In the genomic region with DNA sequence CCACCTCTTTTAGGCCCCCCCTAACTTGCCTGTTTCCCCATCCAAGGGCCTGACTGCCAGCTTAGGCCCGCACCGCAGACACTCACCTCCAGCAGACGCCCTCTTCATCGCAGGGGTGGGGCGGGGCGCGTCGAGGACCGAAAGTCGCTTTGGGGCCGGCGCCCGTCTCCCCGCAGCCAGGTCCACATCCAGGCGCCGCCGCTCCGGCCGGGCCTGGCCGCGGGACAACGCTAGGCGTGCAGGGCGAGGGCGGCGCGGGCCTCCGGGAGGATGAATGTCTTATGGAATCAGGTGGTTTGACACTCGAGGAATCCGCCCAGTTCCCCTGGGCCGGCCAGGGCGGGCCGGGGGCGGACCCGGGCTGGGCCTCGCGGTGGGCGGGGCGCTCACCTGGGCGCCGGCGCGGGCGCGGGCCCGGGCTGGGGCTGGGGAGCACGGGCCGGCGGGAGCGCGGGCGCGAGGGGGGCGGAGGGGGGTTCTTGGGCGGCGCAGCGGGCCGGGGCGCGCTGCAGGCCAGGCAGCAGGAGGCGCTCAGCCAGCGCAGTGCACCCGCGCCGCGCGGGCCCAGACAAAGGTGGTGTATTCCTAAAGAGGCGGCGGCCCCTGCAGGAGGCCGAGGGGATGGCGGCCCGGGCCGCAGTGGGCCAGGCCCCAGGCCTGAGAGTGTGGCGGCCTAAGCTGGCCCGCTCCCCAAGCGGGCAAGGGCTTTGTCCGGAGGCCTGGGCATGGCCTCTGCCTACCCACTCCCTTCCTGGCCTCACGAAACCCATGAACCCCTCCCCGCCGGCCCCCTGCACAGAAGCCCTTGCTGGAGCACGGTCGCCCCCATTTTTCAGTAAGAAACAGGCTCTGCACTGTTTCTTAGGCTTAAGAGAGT, we compare ENCODE assay signal across 8 cellular contexts.
DNase-seq lines count a peak whose midpoint lies in the region; ATAC-seq and TF ChIP-seq lines count a peak whose summit lies in the region.

No MANE protein-coding gene starts in this region.

- no peaks in the 10 kb centered on the region for H3K9me3 ChIP-seq in DND-41 (ENCODE audit: insufficient read depth, low read length, severe bottlenecking)
- no peaks in the 10 kb centered on the region for H3K9me3 ChIP-seq in neural progenitor cell (ENCODE audit: low read depth)
- H3K9me3 ChIP-seq in upper lobe of left lung, result no peaks in the 10 kb centered on the region

- ATAC-seq in DND-41 (ENCODE audit: insufficient read depth, low read depth), result no peak
- peak; percentile 84 for ATAC-seq in HG02759 (IDR thresholded peaks at IDR 0.05; ENCODE audit: unreplicated experiment)
- peak; percentile 86 to 89 for ATAC-seq in activated T-cell treated with anti-CD3 and anti-CD28 coated beads, Interleukin-2, amount 50 U/mL, for 72 hours (replicated peaks in 1 of 2)
- peak; percentile 87 for ATAC-seq in foreskin keratinocyte
- ATAC-seq in upper lobe of left lung (ENCODE audit: low FRiP score in 2 of 2), result peak; percentile 44 to 50
- ATAC-seq in HG02623 (IDR thresholded peaks at IDR 0.05; ENCODE audit: unreplicated experiment), result no peak

- H3K36me3 Mint-ChIP-seq in activated T-cell treated with anti-CD3 and anti-CD28 coated beads, Interleukin-2, amount 50 U/mL, for 72 hours (ENCODE audit: insufficient read depth in 2 of 2), result no peaks in the 10 kb centered on the region
- no peaks in the 10 kb centered on the region for H3K36me3 Mint-ChIP-seq in neural progenitor cell

- WGBS in upper lobe of left lung, 2 donors, result 12 to 40% methylated on average over 1 to 62 of the region's 82 CpGs

- no peaks in the 10 kb centered on the region for H3K79me2 ChIP-seq in DND-41 (ENCODE audit: insufficient read depth, low read length)
- H3K79me2 ChIP-seq in neural progenitor cell (ENCODE audit: low read depth), result no peaks in the 10 kb centered on the region

- H3K27ac ChIP-seq in DND-41 (ENCODE audit: low read length) (no peak overlapping the region), foreskin keratinocyte (no peak overlapping the region), neural progenitor cell (no peak overlapping the region), upper lobe of left lung (no peak overlapping the region)

- H3K36me3 ChIP-seq in DND-41 (ENCODE audit: insufficient read depth, low read length) (no peaks in the 10 kb centered on the region), neural progenitor cell (no peaks in the 10 kb centered on the region), upper lobe of left lung (no peaks in the 10 kb centered on the region)

- no peak overlapping the region for H3K27ac Mint-ChIP-seq in activated T-cell treated with anti-CD3 and anti-CD28 coated beads, Interleukin-2, amount 50 U/mL, for 72 hours
- peak overlapping the region; percentile 83 for H3K27ac Mint-ChIP-seq in neural progenitor cell

- no peak for DNase-seq in DND-41
- DNase-seq in NCI-H510A treated with DMSO at 0.1 percent for 48 hours (lab: John Stamatoyannopoulos, UW), result peak; percentile 66
- peak; percentile 68 to 71 for DNase-seq in activated T-cell treated with anti-CD3 and anti-CD28 coated beads, Interleukin-2, amount 50 U/mL, for 72 hours
- DNase-seq in foreskin keratinocyte, result peak; percentile 31 to 65
- DNase-seq in neural progenitor cell (ENCODE audit: low spot score), result peak; percentile 93
- DNase-seq in upper lobe of left lung, result peak; percentile 77 to 94

- peak; percentile 19 for TF ChIP-seq CTCF in DND-41 (IDR thresholded peaks at IDR 0.05; ENCODE audit: borderline replicate concordance, extremely low read depth, low read length, poor library complexity, severe bottlenecking)
- TF ChIP-seq CTCF in foreskin keratinocyte (conservative IDR thresholded peaks at IDR 0.05), result peak; percentile 90
- peak; percentile 62 for TF ChIP-seq CTCF in neural progenitor cell (IDR thresholded peaks at IDR 0.05)
- TF ChIP-seq CTCF in upper lobe of left lung (IDR thresholded peaks at IDR 0.05), result peak; percentile 47 to 82 (median 62)

- no peaks in the 10 kb centered on the region for H3K4me1 Mint-ChIP-seq in activated T-cell treated with anti-CD3 and anti-CD28 coated beads, Interleukin-2, amount 50 U/mL, for 72 hours (ENCODE audit: low read depth)
- peaks cover 26% of the 10 kb centered on the region for H3K4me1 Mint-ChIP-seq in neural progenitor cell

- H3K27me3 ChIP-seq in DND-41 (ENCODE audit: insufficient read depth, low read length, poor library complexity) (no peaks in the 10 kb centered on the region), foreskin keratinocyte (peaks cover under 1% of the 10 kb centered on the region), neural progenitor cell (no peaks in the 10 kb centered on the region), upper lobe of left lung (no peaks in the 10 kb centered on the region)

- H2AFZ ChIP-seq in DND-41 (ENCODE audit: low read depth, low read length), result no peak overlapping the region
- H2AFZ ChIP-seq in neural progenitor cell (replicated peaks), result peak overlapping the region; percentile 93

- H3K9ac ChIP-seq in DND-41 (ENCODE audit: low read depth, low read length) (no peak overlapping the region), neural progenitor cell (no peak overlapping the region)

- H3K4me3 Mint-ChIP-seq in activated T-cell treated with anti-CD3 and anti-CD28 coated beads, Interleukin-2, amount 50 U/mL, for 72 hours, result peak overlapping the region; percentile 31 to 39
- H3K4me3 Mint-ChIP-seq in neural progenitor cell, result peak overlapping the region; percentile 79

- no peaks in the 10 kb centered on the region for H3K27me3 Mint-ChIP-seq in activated T-cell treated with anti-CD3 and anti-CD28 coated beads, Interleukin-2, amount 50 U/mL, for 72 hours (ENCODE audit: low read depth)
- H3K27me3 Mint-ChIP-seq in neural progenitor cell (ENCODE audit: insufficient read depth, low read depth), result no peaks in the 10 kb centered on the region

- H3K4me2 ChIP-seq in DND-41 (ENCODE audit: insufficient read depth, low read length) (no peak overlapping the region), neural progenitor cell (peak overlapping the region; percentile 79)

- H3K9me3 Mint-ChIP-seq in activated T-cell treated with anti-CD3 and anti-CD28 coated beads, Interleukin-2, amount 50 U/mL, for 72 hours, result no peaks in the 10 kb centered on the region
- peaks cover 6% of the 10 kb centered on the region for H3K9me3 Mint-ChIP-seq in neural progenitor cell

- H3K4me3 ChIP-seq in DND-41 (ENCODE audit: low read depth in 1 of 2, low read length in 2 of 2) (no peak overlapping the region), neural progenitor cell (peak overlapping the region; percentile 52), upper lobe of left lung (peak overlapping the region in 3 of 4 donors; percentile 37 to 48 (median 46))

- no peak for TF ChIP-seq EP300 in upper lobe of left lung (IDR thresholded peaks at IDR 0.05)

- H3K4me1 ChIP-seq in DND-41 (ENCODE audit: insufficient read depth, low read length) (no peaks in the 10 kb centered on the region), foreskin keratinocyte (no peaks in the 10 kb centered on the region), neural progenitor cell (peaks cover 11% of the 10 kb centered on the region), upper lobe of left lung (peaks cover 0 to 8% (median 5%) of the 10 kb centered on the region in 4 donors)

- no peak for TF ChIP-seq POLR2A in upper lobe of left lung (IDR thresholded peaks at IDR 0.05)

- H4K20me1 ChIP-seq in DND-41 (ENCODE audit: insufficient read depth, low read length), result no peaks in the 10 kb centered on the region
- no peaks in the 10 kb centered on the region for H4K20me1 ChIP-seq in neural progenitor cell (ENCODE audit: low read depth)

- H3F3A ChIP-seq in neural progenitor cell (ENCODE audit: low read depth), result peaks cover 10% of the 10 kb centered on the region

Comparison
In these comparisons a context has a peak if more than half of its experiments do, and no peak if none do; other contexts are left out.
1. ATAC-seq: peak in HG02759 (single experiment), activated T-cell treated with anti-CD3 and anti-CD28 coated beads, Interleukin-2, amount 50 U/mL, for 72 hours (2 of 2), foreskin keratinocyte (single experiment) and upper lobe of left lung (2 of 2); none in DND-41 (single experiment) and HG02623 (single experiment).
2. H3K4me3 ChIP-seq: peak in neural progenitor cell (single experiment) and upper lobe of left lung (3 of 4); none in DND-41 (0 of 2).
3. CTCF ChIP-seq: peak in every context shown above with its lines; median percentile 90 in foreskin keratinocyte; 62 in neural progenitor cell; 62 in upper lobe of left lung; 19 in DND-41.